In the genomic region with DNA sequence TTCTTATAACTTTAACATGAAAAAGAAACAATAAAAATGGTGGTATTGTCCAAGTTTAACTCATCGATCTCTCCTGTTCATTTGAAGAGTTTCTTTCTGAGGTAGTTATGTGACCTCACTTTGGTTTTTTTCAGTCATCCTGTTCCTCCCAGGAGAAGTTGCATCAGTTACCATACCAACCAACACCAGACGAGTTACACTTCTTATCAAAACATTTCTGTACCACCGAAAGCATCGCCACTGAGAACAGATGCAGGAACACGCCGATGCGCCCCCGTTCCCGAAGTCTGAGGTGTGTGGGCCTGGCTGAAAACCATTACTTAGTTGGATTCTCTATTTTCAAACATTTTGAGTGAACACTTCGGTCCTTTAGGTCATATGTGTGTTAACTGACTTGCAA, we compare ENCODE assay signal across 27 cellular contexts.
A peak's percentile ranks its signal among the peaks of the same experiment; 100 is the strongest.
DNase-seq lines count a peak whose midpoint lies in the region; ATAC-seq and TF ChIP-seq lines count a peak whose summit lies in the region.
"Had no signal": no experiment of that assay in that cellular context is flagged by ENCODE, and none has a peak within 500 bp of the region (broad histone marks: within the 10 kb centered on the region; RNA-seq: fewer than 3 reads in every experiment).

No MANE protein-coding gene starts in this region.

- H3K27me3 Mint-ChIP-seq in natural killer cell treated with Interleukin-12 subunit alpha and Interleukin-12 subunit beta and Interleukin-15 and Interleukin-18, amount 100 ng/mL, for 72 hours = no peaks in the 10 kb centered on the region
- no peaks in the 10 kb centered on the region for H3K27me3 Mint-ChIP-seq in natural killer cell (ENCODE audit: low read depth in 2 of 2)
- H3K27me3 Mint-ChIP-seq in central memory CD8-positive, alpha-beta T cell = peaks cover 11% of the 10 kb centered on the region
- H3K27me3 Mint-ChIP-seq: stimulated activated memory B cell treated with anti-CD40 and anti-IgM and Interleukin-4, amounts not matched to agents 10 μg/mL and 1 μg/mL and 100 μg/mL, for 72 hours had no signal

- no peak overlapping the region for H3K4me3 ChIP-seq in SJCRH30
- H3K4me3 ChIP-seq: MG63, sigmoid colon, upper lobe of right lung had no signal

- H3K4me1 Mint-ChIP-seq in natural killer cell treated with Interleukin-12 subunit alpha and Interleukin-12 subunit beta and Interleukin-15 and Interleukin-18, amount 100 ng/mL, for 72 hours (ENCODE audit: low read depth in 2 of 2) = peaks cover 3 to 8% of the 10 kb centered on the region in 2 donors
- H3K4me1 Mint-ChIP-seq in natural killer cell = peaks cover 5 to 6% of the 10 kb centered on the region in 2 donors
- H3K4me1 Mint-ChIP-seq in central memory CD8-positive, alpha-beta T cell = peaks cover 8% of the 10 kb centered on the region
- H3K4me1 Mint-ChIP-seq in stimulated activated effector memory CD8-positive, alpha-beta T cell treated with anti-CD3 and anti-CD28 coated beads, Interleukin-12 subunit alpha, Interleukin-12 subunit beta, amount 100 ng/mL, for 72 hours = peaks cover 14% of the 10 kb centered on the region
- H3K4me1 Mint-ChIP-seq: stimulated activated memory B cell treated with anti-CD40 and anti-IgM and Interleukin-4, amounts not matched to agents 10 μg/mL and 1 μg/mL and 100 μg/mL, for 72 hours had no signal

- no peaks in the 10 kb centered on the region for H3K36me3 ChIP-seq in SJCRH30
- H3K36me3 ChIP-seq: MG63 had no signal

- no peaks in the 10 kb centered on the region for H3K36me3 Mint-ChIP-seq in natural killer cell treated with Interleukin-12 subunit alpha and Interleukin-12 subunit beta and Interleukin-15 and Interleukin-18, amount 100 ng/mL, for 72 hours
- no peaks in the 10 kb centered on the region for H3K36me3 Mint-ChIP-seq in natural killer cell
- peaks cover 10% of the 10 kb centered on the region for H3K36me3 Mint-ChIP-seq in central memory CD8-positive, alpha-beta T cell (ENCODE audit: insufficient read depth)
- peaks cover 55% of the 10 kb centered on the region for H3K36me3 Mint-ChIP-seq in stimulated activated effector memory CD8-positive, alpha-beta T cell treated with anti-CD3 and anti-CD28 coated beads, Interleukin-12 subunit alpha, Interleukin-12 subunit beta, amount 100 ng/mL, for 72 hours

- no peaks in the 10 kb centered on the region for H3K9me3 ChIP-seq in SJCRH30 (replicated peaks)
- H3K9me3 ChIP-seq: MG63, sigmoid colon, upper lobe of right lung had no signal

- peak overlapping the region in 1 of 2 donors; percentile 84 for H3K27ac Mint-ChIP-seq in natural killer cell treated with Interleukin-12 subunit alpha and Interleukin-12 subunit beta and Interleukin-15 and Interleukin-18, amount 100 ng/mL, for 72 hours
- no peak overlapping the region for H3K27ac Mint-ChIP-seq in natural killer cell
- H3K27ac Mint-ChIP-seq in central memory CD8-positive, alpha-beta T cell (ENCODE audit: low read depth) = no peak overlapping the region
- peak overlapping the region; percentile 82 for H3K27ac Mint-ChIP-seq in stimulated activated effector memory CD8-positive, alpha-beta T cell treated with anti-CD3 and anti-CD28 coated beads, Interleukin-12 subunit alpha, Interleukin-12 subunit beta, amount 100 ng/mL, for 72 hours
- H3K27ac Mint-ChIP-seq: nephron progenitor cell; stimulated activated memory B cell treated with anti-CD40 and anti-IgM and Interleukin-4, amounts not matched to agents 10 μg/mL and 1 μg/mL and 100 μg/mL, for 72 hours had no signal

- intact Hi-C loops in natural killer cell (cut with micrococcal nuclease) = no loop called here

- H3K9me3 Mint-ChIP-seq in natural killer cell treated with Interleukin-12 subunit alpha and Interleukin-12 subunit beta and Interleukin-15 and Interleukin-18, amount 100 ng/mL, for 72 hours = no peaks in the 10 kb centered on the region
- H3K9me3 Mint-ChIP-seq in natural killer cell = no peaks in the 10 kb centered on the region
- H3K9me3 Mint-ChIP-seq in central memory CD8-positive, alpha-beta T cell = no peaks in the 10 kb centered on the region
- no peaks in the 10 kb centered on the region for H3K9me3 Mint-ChIP-seq in stimulated activated effector memory CD8-positive, alpha-beta T cell treated with anti-CD3 and anti-CD28 coated beads, Interleukin-12 subunit alpha, Interleukin-12 subunit beta, amount 100 ng/mL, for 72 hours
- H3K9me3 Mint-ChIP-seq: nephron progenitor cell; stimulated activated memory B cell treated with anti-CD40 and anti-IgM and Interleukin-4, amounts not matched to agents 10 μg/mL and 1 μg/mL and 100 μg/mL, for 72 hours had no signal

- ATAC-seq in natural killer cell treated with Interleukin-12 subunit alpha and Interleukin-12 subunit beta and Interleukin-15 and Interleukin-18, amount 100 ng/mL, for 72 hours = peak in 1 of 2 donors; percentile 88
- ATAC-seq in natural killer cell = no peak
- peak; percentile 43 for ATAC-seq in central memory CD8-positive, alpha-beta T cell (replicated peaks; ENCODE audit: extremely low read depth, poor library complexity, severe bottlenecking)
- ATAC-seq in stimulated activated effector memory CD8-positive, alpha-beta T cell treated with anti-CD3 and anti-CD28 coated beads, Interleukin-12 subunit alpha, Interleukin-12 subunit beta, amount 100 ng/mL, for 72 hours = peak; percentile 99
- ATAC-seq: left colon; stimulated activated memory B cell treated with anti-CD40 and anti-IgM and Interleukin-4, amounts not matched to agents 10 μg/mL and 1 μg/mL and 100 μg/mL, for 72 hours; upper lobe of right lung had no signal

- H3K4me1 ChIP-seq in SJCRH30 = no peaks in the 10 kb centered on the region

- DNase-seq in activated CD4-positive, alpha-beta T cell treated with anti-CD3 and anti-CD28 coated beads for 48 hours = peak; percentile 23
- no peak for DNase-seq in activated CD4-positive, alpha-beta T cell treated with anti-CD3 and anti-CD28 coated beads for 4 hours
- no peak for DNase-seq in natural killer cell treated with Interleukin-12 subunit alpha and Interleukin-12 subunit beta and Interleukin-15 and Interleukin-18, amount 100 ng/mL, for 72 hours (ENCODE audit: low spot score)
- no peak for DNase-seq in natural killer cell
- DNase-seq in central memory CD8-positive, alpha-beta T cell (ENCODE audit: low spot score in 2 of 2) = no peak
- peak; percentile 21 to 84 for DNase-seq in stimulated activated effector memory CD8-positive, alpha-beta T cell treated with anti-CD3 and anti-CD28 coated beads, Interleukin-12 subunit alpha, Interleukin-12 subunit beta, amount 100 ng/mL, for 72 hours (ENCODE audit: low spot score in 2 of 2)
- no peak for DNase-seq in DMS53 (lab: John Stamatoyannopoulos, UW)
- no peak for DNase-seq in SJCRH30
- DNase-seq: activated effector memory CD4-positive, alpha-beta T cell treated with Interleukin-2 at 50 U/mL for 16 hours; caudate nucleus; glutamatergic neuron; HCEC 1CT; left colon; mammary epithelial cell; MG63; NCI-H1105 treated with DMSO at 0.1 percent for 48 hours; NCI-H187 treated with DMSO at 0.1 percent for 48 hours; NCI-H2171; nephron progenitor cell; SIG-M5; sigmoid colon; SW 1271; T-helper 9 cell; upper lobe of right lung had no signal

- no peak overlapping the region for H3K27ac ChIP-seq in SJCRH30
- H3K27ac ChIP-seq: KMS-11, sigmoid colon, upper lobe of right lung, VCaP had no signal

- H3K4me3 Mint-ChIP-seq in natural killer cell treated with Interleukin-12 subunit alpha and Interleukin-12 subunit beta and Interleukin-15 and Interleukin-18, amount 100 ng/mL, for 72 hours = peak overlapping the region; percentile 76
- H3K4me3 Mint-ChIP-seq in natural killer cell = no peak overlapping the region
- peak overlapping the region; percentile 51 for H3K4me3 Mint-ChIP-seq in central memory CD8-positive, alpha-beta T cell
- H3K4me3 Mint-ChIP-seq in stimulated activated effector memory CD8-positive, alpha-beta T cell treated with anti-CD3 and anti-CD28 coated beads, Interleukin-12 subunit alpha, Interleukin-12 subunit beta, amount 100 ng/mL, for 72 hours = peak overlapping the region; percentile 41
- H3K4me3 Mint-ChIP-seq: nephron progenitor cell; stimulated activated memory B cell treated with anti-CD40 and anti-IgM and Interleukin-4, amounts not matched to agents 10 μg/mL and 1 μg/mL and 100 μg/mL, for 72 hours had no signal

- TF ChIP-seq CTCF in natural killer cell (IDR thresholded peaks at IDR 0.05) = no peak

- no peaks in the 10 kb centered on the region; the same call in 1 of the 2 replicates for H3K27me3 ChIP-seq in SJCRH30
- H3K27me3 ChIP-seq: MG63, sigmoid colon, upper lobe of right lung had no signal

Comparison
In these comparisons a context has a peak if more than half of its experiments do, and no peak if none do; other contexts are left out.
1. DNase-seq: peak in activated CD4-positive, alpha-beta T cell treated with anti-CD3 and anti-CD28 coated beads for 48 hours (single experiment) and stimulated activated effector memory CD8-positive, alpha-beta T cell treated with anti-CD3 and anti-CD28 coated beads, Interleukin-12 subunit alpha, Interleukin-12 subunit beta, amount 100 ng/mL, for 72 hours (2 of 2); none in activated CD4-positive, alpha-beta T cell treated with anti-CD3 and anti-CD28 coated beads for 4 hours (0 of 2), natural killer cell treated with Interleukin-12 subunit alpha and Interleukin-12 subunit beta and Interleukin-15 and Interleukin-18, amount 100 ng/mL, for 72 hours (single experiment), natural killer cell (single experiment), central memory CD8-positive, alpha-beta T cell (0 of 2), DMS53 (single experiment) and SJCRH30 (0 of 2).
2. ATAC-seq: peak in central memory CD8-positive, alpha-beta T cell (single experiment) and stimulated activated effector memory CD8-positive, alpha-beta T cell treated with anti-CD3 and anti-CD28 coated beads, Interleukin-12 subunit alpha, Interleukin-12 subunit beta, amount 100 ng/mL, for 72 hours (single experiment); none in natural killer cell (0 of 3).